ENCODE assay signal across 12 cellular contexts in genomic region chr2:71282493-71282892, GRCh38. TPM values are rescaled to one million over a fixed set of nuclear protein-coding genes. Genes with fewer than 3 reads are reported as not detected.
DNase-seq lines count a peak whose midpoint lies in the region; ATAC-seq, FAIRE-seq and TF ChIP-seq lines count a peak whose summit lies in the region.
"Had no signal": no experiment of that assay in that cellular context is flagged by ENCODE, and none has a peak within 500 bp of the region (broad histone marks: within the 10 kb centered on the region; RNA-seq: fewer than 3 reads in every experiment).

No MANE protein-coding gene starts in this region.

- ATAC-seq in heart left ventricle (peak; percentile 4 to 59 (median 23)), Right ventricle myocardium inferior (no peak), GM21737 (IDR thresholded peaks at IDR 0.05; ENCODE audit: unreplicated experiment) (no peak), sciatic nerve (no peak)
- no peak for ATAC-seq in activated CD8-positive, alpha-beta memory T cell treated with anti-CD3 and anti-CD28 coated beads, Interleukin-2, amount 10 ng/mL, durations not matched to agents 7 days and 5 days

- DNase-seq in heart left ventricle (no peak), Right ventricle myocardium inferior (ENCODE audit: missing footprints) (no peak), NCI-H526 treated with DMSO at 0.1 percent for 48 hours (lab: John Stamatoyannopoulos, UW) (peak; percentile 76), epithelial cell of proximal tubule (ENCODE audit: low read depth) (no peak), urothelium cell line (ENCODE audit: low spot score) (no peak), sciatic nerve (ENCODE audit: low spot score) (no peak)
- no peak for DNase-seq in activated CD8-positive, alpha-beta memory T cell treated with anti-CD3 and anti-CD28 coated beads, Interleukin-2, amount 10 ng/mL, durations not matched to agents 7 days and 5 days
- DNase-seq: amniotic stem cell, NCI-H2171 treated with DMSO at 0.1 percent for 48 hours had no signal

- no peaks in the 10 kb centered on the region for H3K27me3 ChIP-seq in heart left ventricle

- TF ChIP-seq CTCF in heart left ventricle (IDR thresholded peaks at IDR 0.05): peak in 2 of 12 donors; percentile 9 to 22
- peak; percentile 35 for TF ChIP-seq CTCF in epithelial cell of proximal tubule (conservative IDR thresholded peaks at IDR 0.05; ENCODE audit: low read depth, low read length)

- H3K4me1 Mint-ChIP-seq in activated CD8-positive, alpha-beta memory T cell treated with anti-CD3 and anti-CD28 coated beads, Interleukin-2, amount 10 ng/mL, durations not matched to agents 7 days and 5 days: peaks cover 4% of the 10 kb centered on the region

- no peaks in the 10 kb centered on the region for H3K36me3 ChIP-seq in heart left ventricle

- H3K4me3 ChIP-seq in heart left ventricle (no peak overlapping the region), epithelial cell of proximal tubule (ENCODE audit: low read depth, low read length) (no peak overlapping the region)

- peaks cover 64% of the 10 kb centered on the region for H3K27me3 Mint-ChIP-seq in activated CD8-positive, alpha-beta memory T cell treated with anti-CD3 and anti-CD28 coated beads, Interleukin-2, amount 10 ng/mL, durations not matched to agents 7 days and 5 days

- H3K9me3 Mint-ChIP-seq in activated CD8-positive, alpha-beta memory T cell treated with anti-CD3 and anti-CD28 coated beads, Interleukin-2, amount 10 ng/mL, durations not matched to agents 7 days and 5 days (ENCODE audit: low read depth): no peaks in the 10 kb centered on the region
- H3K9me3 Mint-ChIP-seq: nephron had no signal

- intact Hi-C loops in heart left ventricle (cut with DNase I): loop anchor here in 1 of 10 donors (10.0 kb wide), 1 partner anchor 52 kb away; the partner anchor contains the start of gene ZNF638
- intact Hi-C loops in Right ventricle myocardium inferior (cut with DNase I): no loop called here
- intact Hi-C loops in sciatic nerve (cut with DNase I): no loop called here

- peaks cover 0 to 53% (median 24%) of the 10 kb centered on the region in 12 donors for H3K4me1 ChIP-seq in heart left ventricle

- no peak overlapping the region for H3K4me3 Mint-ChIP-seq in activated CD8-positive, alpha-beta memory T cell treated with anti-CD3 and anti-CD28 coated beads, Interleukin-2, amount 10 ng/mL, durations not matched to agents 7 days and 5 days
- H3K4me3 Mint-ChIP-seq: CD4-positive, CD25-positive, alpha-beta regulatory T cell; nephron had no signal

- H3K27ac ChIP-seq in heart left ventricle: peak overlapping the region in 11 of 12 donors; percentile 27 to 92 (median 56)

- peak; percentile 52 for FAIRE-seq in urothelium cell line (lab: Jason Lieb, UNC)

- no peaks in the 10 kb centered on the region for H3K36me3 Mint-ChIP-seq in activated CD8-positive, alpha-beta memory T cell treated with anti-CD3 and anti-CD28 coated beads, Interleukin-2, amount 10 ng/mL, durations not matched to agents 7 days and 5 days
- H3K36me3 Mint-ChIP-seq: CD4-positive, CD25-positive, alpha-beta regulatory T cell had no signal

- TF ChIP-seq POLR2A in heart left ventricle (IDR thresholded peaks at IDR 0.05): no peak

- no peak overlapping the region for H3K27ac Mint-ChIP-seq in activated CD8-positive, alpha-beta memory T cell treated with anti-CD3 and anti-CD28 coated beads, Interleukin-2, amount 10 ng/mL, durations not matched to agents 7 days and 5 days
- H3K27ac Mint-ChIP-seq: CD4-positive, CD25-positive, alpha-beta regulatory T cell; nephron had no signal

- CTCF ChIA-PET in activated CD8-positive, alpha-beta memory T cell treated with anti-CD3 and anti-CD28 coated beads, Interleukin-2, amount 10 ng/mL, durations not matched to agents 7 days and 5 days (lab: Charles Lee): interaction anchor here (1.2 to 2.5 kb wide), 2 partner anchors 49 to 126 kb away, joined by 3 to 6 read pairs; partner anchors contain the start of gene ZNF638

- no peaks in the 10 kb centered on the region for H3K9me3 ChIP-seq in heart left ventricle

RNA-seq across cellular contexts. Expression of gene ZNF638, which starts 49.1 kb away (rescaled TPM):
- total RNA-seq in heart left ventricle (100 to 1,000 TPM in 1 of 9 donors, 10 to 100 TPM in 8; 61.1 to 100 (median 84.1) TPM), Right ventricle myocardium inferior (91.9 TPM), epithelial cell of proximal tubule (67.7 and 69.0 TPM in 2 replicates), sciatic nerve (211 TPM)
- 100 to 1,000 TPM in 1 of 2 donors, 10 to 100 TPM in 1; 48.6 to 118 TPM for polyA plus RNA-seq in heart left ventricle
- 100 to 1,000 TPM in 1 of 2 experiments, 10 to 100 TPM in 1; 88.0 to 105 TPM for total RNA-seq in activated CD8-positive, alpha-beta memory T cell treated with anti-CD3 and anti-CD28 coated beads, Interleukin-2, amount 10 ng/mL, durations not matched to agents 7 days and 5 days

RNA-seq across cellular contexts. Expression of gene PAIP2B, which starts 55.6 kb away (rescaled TPM):
- total RNA-seq in heart left ventricle (10 to 100 TPM; 38.3 to 89.0 (median 53.2) TPM), Right ventricle myocardium inferior (64.9 TPM), epithelial cell of proximal tubule (0.87 and 1.4 TPM in 2 replicates), sciatic nerve (25.6 TPM)
- polyA plus RNA-seq in heart left ventricle: 10 to 100 TPM; 11.9 to 22.2 TPM
- 1 to 10 TPM; 1.1 to 1.5 TPM for total RNA-seq in activated CD8-positive, alpha-beta memory T cell treated with anti-CD3 and anti-CD28 coated beads, Interleukin-2, amount 10 ng/mL, durations not matched to agents 7 days and 5 days

Comparison
In these comparisons a context has a peak if more than half of its experiments do, and no peak if none do; other contexts are left out.
1. ATAC-seq: peak in heart left ventricle (4 of 4); none in Right ventricle myocardium inferior (single experiment), GM21737 (single experiment), sciatic nerve (single experiment) and activated CD8-positive, alpha-beta memory T cell treated with anti-CD3 and anti-CD28 coated beads, Interleukin-2, amount 10 ng/mL, durations not matched to agents 7 days and 5 days (single experiment).
2. RNA of gene PAIP2B, which starts 55.6 kb away (total RNA-seq): 64.9 TPM in Right ventricle myocardium inferior (single experiment), 38.3 to 89.0 TPM in heart left ventricle and 25.6 TPM in sciatic nerve (single experiment); 1.1 to 1.5 TPM in activated CD8-positive, alpha-beta memory T cell treated with anti-CD3 and anti-CD28 coated beads, Interleukin-2, amount 10 ng/mL, durations not matched to agents 7 days and 5 days and 0.87 to 1.4 TPM in epithelial cell of proximal tubule; every median in the first group is over 10 times any median in the second.